19 cellular contexts compared by ENCODE assay signal in genomic region chr2:23434721-23435121, GRCh38. TPM values are rescaled to one million over a fixed set of nuclear protein-coding genes. Genes with fewer than 3 reads are reported as not detected.
DNase-seq lines count a peak whose midpoint lies in the region; ATAC-seq, FAIRE-seq and TF ChIP-seq lines count a peak whose summit lies in the region.
"Had no signal": no experiment of that assay in that cellular context is flagged by ENCODE, and none has a peak within 500 bp of the region (broad histone marks: within the 10 kb centered on the region; RNA-seq: fewer than 3 reads in every experiment).

No MANE protein-coding gene starts in this region.

- H3K27ac ChIP-seq in astrocyte (ENCODE audit: low read depth, low read length) = no peak overlapping the region
- peak overlapping the region; percentile 77 to 83 (median 78) for H3K27ac ChIP-seq in transverse colon
- H3K27ac ChIP-seq: pancreas had no signal

- no peak overlapping the region for H2AFZ ChIP-seq in astrocyte (ENCODE audit: low read depth, low read length)

- H3K9me3 ChIP-seq in astrocyte (ENCODE audit: insufficient read depth, low read depth, low read length) (no peaks in the 10 kb centered on the region), transverse colon (no peaks in the 10 kb centered on the region)
- H3K9me3 ChIP-seq: pancreas had no signal

- H3K79me2 ChIP-seq in astrocyte (ENCODE audit: insufficient read depth, low read length) = no peaks in the 10 kb centered on the region

- intact Hi-C loops in transverse colon (cut with DNase I; ENCODE audit: low total_unique reads) = loop anchor here (2.0 kb wide), 1 partner anchor 182 kb away; no protein-coding TSS in a partner anchor

- peaks cover 19% of the 10 kb centered on the region for H3K4me1 Mint-ChIP-seq in activated T-cell treated with anti-CD3 and anti-CD28 coated beads, Interleukin-2, amount 50 U/mL, for 24 hours (ENCODE audit: low read depth)
- H3K4me1 Mint-ChIP-seq in astrocyte (ENCODE audit: low read depth, unreplicated experiment) = peaks cover 30% of the 10 kb centered on the region
- H3K4me1 Mint-ChIP-seq in activated CD4-positive, alpha-beta T cell treated with anti-CD3 and anti-CD28 coated beads, Interleukin-2, amount 10 ng/mL, durations not matched to agents 7 days and 5 days = peaks cover 11% of the 10 kb centered on the region

- H3K4me1 ChIP-seq in astrocyte (ENCODE audit: insufficient read depth, low read length) (peaks cover 8% of the 10 kb centered on the region), transverse colon (peaks cover 0 to 22% (median 11%) of the 10 kb centered on the region in 4 donors)
- H3K4me1 ChIP-seq: pancreas had no signal

- in situ Hi-C loops in transverse colon (cut with MboI; ENCODE audit: low pct_ligation_motif_present in 1 of 4, low pct_unique_long_range_greater_than_20kb in 1 of 4, low sequenced_read_pairs in 3 of 4) = no loop called here

- H3K4me3 Mint-ChIP-seq in activated T-cell treated with anti-CD3 and anti-CD28 coated beads, Interleukin-2, amount 50 U/mL, for 24 hours = no peak overlapping the region
- H3K4me3 Mint-ChIP-seq in astrocyte (ENCODE audit: unreplicated experiment) = no peak overlapping the region
- H3K4me3 Mint-ChIP-seq in activated CD4-positive, alpha-beta T cell treated with anti-CD3 and anti-CD28 coated beads, Interleukin-2, amount 10 ng/mL, durations not matched to agents 7 days and 5 days = no peak overlapping the region
- H3K4me3 Mint-ChIP-seq: effector memory CD8-positive, alpha-beta T cell; memory B cell; T-helper 1 cell treated with Interleukin-12 subunit alpha and Interleukin-12 subunit beta and Interleukin-4 antibody, amounts not matched to agents 30 μg/mL and 1 μg/mL, for 36 hours had no signal

- peak; percentile 78 for TF ChIP-seq EP300 in transverse colon (IDR thresholded peaks at IDR 0.05; ENCODE audit: low read depth)

- no peaks in the 10 kb centered on the region for H3K36me3 Mint-ChIP-seq in activated T-cell treated with anti-CD3 and anti-CD28 coated beads, Interleukin-2, amount 50 U/mL, for 24 hours (ENCODE audit: low read depth)
- H3K36me3 Mint-ChIP-seq in astrocyte (ENCODE audit: low read depth, unreplicated experiment) = no peaks in the 10 kb centered on the region
- H3K36me3 Mint-ChIP-seq in activated CD4-positive, alpha-beta T cell treated with anti-CD3 and anti-CD28 coated beads, Interleukin-2, amount 10 ng/mL, durations not matched to agents 7 days and 5 days (ENCODE audit: low read depth) = no peaks in the 10 kb centered on the region
- H3K36me3 Mint-ChIP-seq: activated naive CD4-positive, alpha-beta T cell treated with anti-CD3 and anti-CD28 coated beads, Interleukin-2, amount 50 U/mL, for 72 hours; CD4-positive, alpha-beta memory T cell; memory B cell had no signal

- peaks cover 7% of the 10 kb centered on the region for H4K20me1 ChIP-seq in astrocyte (ENCODE audit: insufficient read depth, low read length)

- no peak for TF ChIP-seq POLR2A in transverse colon (IDR thresholded peaks at IDR 0.05)

- no peak for FAIRE-seq in astrocyte (lab: Jason Lieb, UNC)
- FAIRE-seq in urothelium cell line (lab: Jason Lieb, UNC) = no peak
- FAIRE-seq: pancreas had no signal

- no peak for ATAC-seq in GM18907 (IDR thresholded peaks at IDR 0.05; ENCODE audit: unreplicated experiment)
- ATAC-seq: activated naive CD4-positive, alpha-beta T cell treated with anti-CD3 and anti-CD28 coated beads, Interleukin-2, amount 50 U/mL, for 72 hours; effector memory CD8-positive, alpha-beta T cell; pancreas had no signal

- POLR2A ChIA-PET in activated CD4-positive, alpha-beta T cell treated with anti-CD3 and anti-CD28 coated beads, Interleukin-2, amount 10 ng/mL, durations not matched to agents 7 days and 5 days (lab: Charles Lee) = no interaction called here

- H3K27ac Mint-ChIP-seq in activated T-cell treated with anti-CD3 and anti-CD28 coated beads, Interleukin-2, amount 50 U/mL, for 24 hours = no peak overlapping the region
- peak overlapping the region; percentile 55 for H3K27ac Mint-ChIP-seq in astrocyte (ENCODE audit: unreplicated experiment)
- H3K27ac Mint-ChIP-seq in activated CD4-positive, alpha-beta T cell treated with anti-CD3 and anti-CD28 coated beads, Interleukin-2, amount 10 ng/mL, durations not matched to agents 7 days and 5 days = no peak overlapping the region
- H3K27ac Mint-ChIP-seq: activated naive CD4-positive, alpha-beta T cell treated with anti-CD3 and anti-CD28 coated beads, Interleukin-2, amount 50 U/mL, for 72 hours; CD4-positive, alpha-beta memory T cell; effector memory CD8-positive, alpha-beta T cell; memory B cell; T-helper 1 cell treated with Interleukin-12 subunit alpha and Interleukin-12 subunit beta and Interleukin-4 antibody, amounts not matched to agents 30 μg/mL and 1 μg/mL, for 36 hours had no signal

- peak; percentile 7 to 12 for DNase-seq in activated T-cell treated with anti-CD3 and anti-CD28 coated beads, Interleukin-2, amount 50 U/mL, for 48 hours
- DNase-seq in activated T-cell treated with anti-CD3 and anti-CD28 coated beads, Interleukin-2, amount 50 U/mL, for 24 hours = no peak
- DNase-seq in astrocyte (ENCODE audit: low read depth) = no peak
- peak; percentile 77 for DNase-seq in mesenteric fat pad (ENCODE audit: low spot score)
- DNase-seq in transverse colon = no peak
- no peak for DNase-seq in urothelium cell line (ENCODE audit: low spot score)
- no peak for DNase-seq in activated CD4-positive, alpha-beta T cell treated with anti-CD3 and anti-CD28 coated beads, Interleukin-2, amount 10 ng/mL, durations not matched to agents 7 days and 5 days
- DNase-seq: activated CD4-positive, CD25-positive, alpha-beta regulatory T cell treated with anti-CD3 and anti-CD28 coated beads, Interleukin-2, amount 50 U/mL, for 72 hours; caudate nucleus; CD4-positive, alpha-beta memory T cell; effector memory CD8-positive, alpha-beta T cell; GF-D8; NCI-H2107; NCI-H774; pancreas had no signal

- CTCF ChIA-PET in activated CD4-positive, alpha-beta T cell treated with anti-CD3 and anti-CD28 coated beads, Interleukin-2, amount 10 ng/mL, durations not matched to agents 7 days and 5 days (lab: Charles Lee) = interaction anchor here (1.1 to 1.3 kb wide), 2 partner anchors 32 to 50 kb away, joined by 3 to 5 read pairs; partner anchors contain the start of gene KLHL29

- no peak overlapping the region for H3K4me3 ChIP-seq in astrocyte (ENCODE audit: insufficient read depth, low read depth, low read length)
- no peak overlapping the region for H3K4me3 ChIP-seq in transverse colon
- H3K4me3 ChIP-seq: pancreas had no signal

- no peak overlapping the region for H3K9ac ChIP-seq in astrocyte (ENCODE audit: low read length)

- H3K27me3 ChIP-seq in astrocyte (ENCODE audit: insufficient read depth, low read length) (peaks cover 2% of the 10 kb centered on the region), transverse colon (no peaks in the 10 kb centered on the region)
- H3K27me3 ChIP-seq: pancreas had no signal

- no peaks in the 10 kb centered on the region for H3K9me3 Mint-ChIP-seq in activated T-cell treated with anti-CD3 and anti-CD28 coated beads, Interleukin-2, amount 50 U/mL, for 24 hours
- peaks cover 2% of the 10 kb centered on the region for H3K9me3 Mint-ChIP-seq in astrocyte (ENCODE audit: unreplicated experiment)
- H3K9me3 Mint-ChIP-seq in activated CD4-positive, alpha-beta T cell treated with anti-CD3 and anti-CD28 coated beads, Interleukin-2, amount 10 ng/mL, durations not matched to agents 7 days and 5 days = no peaks in the 10 kb centered on the region
- H3K9me3 Mint-ChIP-seq: activated naive CD4-positive, alpha-beta T cell treated with anti-CD3 and anti-CD28 coated beads, Interleukin-2, amount 50 U/mL, for 72 hours; effector memory CD8-positive, alpha-beta T cell; memory B cell; T-helper 1 cell treated with Interleukin-12 subunit alpha and Interleukin-12 subunit beta and Interleukin-4 antibody, amounts not matched to agents 30 μg/mL and 1 μg/mL, for 36 hours had no signal

- peaks cover 27% of the 10 kb centered on the region for H3K27me3 Mint-ChIP-seq in activated T-cell treated with anti-CD3 and anti-CD28 coated beads, Interleukin-2, amount 50 U/mL, for 24 hours
- peaks cover 31% of the 10 kb centered on the region for H3K27me3 Mint-ChIP-seq in astrocyte (ENCODE audit: low read depth, unreplicated experiment)
- H3K27me3 Mint-ChIP-seq in activated CD4-positive, alpha-beta T cell treated with anti-CD3 and anti-CD28 coated beads, Interleukin-2, amount 10 ng/mL, durations not matched to agents 7 days and 5 days = peaks cover 29% of the 10 kb centered on the region

- 69 to 100% methylated on average over 1 to 6 of the region's 6 CpGs for WGBS in transverse colon (ENCODE audit: low coverage in 1 of 2), 2 donors

- TF ChIP-seq CTCF in astrocyte (IDR thresholded peaks at IDR 0.05; ENCODE audit: insufficient read depth, low read depth, low read length) = no peak
- no peak for TF ChIP-seq CTCF in transverse colon (IDR thresholded peaks at IDR 0.05)

- no peak overlapping the region for H3K4me2 ChIP-seq in astrocyte (ENCODE audit: low read length)

- H3K36me3 ChIP-seq in astrocyte (ENCODE audit: insufficient read depth, low read length) = no peaks in the 10 kb centered on the region
- H3K36me3 ChIP-seq in transverse colon = no peaks in the 10 kb centered on the region
- H3K36me3 ChIP-seq: pancreas had no signal

RNA-seq across cellular contexts. Expression of gene KLHL29, which starts 49.7 kb away (rescaled TPM):
- total RNA-seq in astrocyte (4.8 and 5.5 TPM in 2 replicates), mesenteric fat pad (23.6 TPM), transverse colon (10 to 100 TPM in 1 of 4 donors, 1 to 10 TPM in 3; 3.3 to 16.5 (median 5.8) TPM)
- 1 to 10 TPM; 2.9 to 3.5 TPM for total RNA-seq in activated CD4-positive, alpha-beta T cell treated with anti-CD3 and anti-CD28 coated beads, Interleukin-2, amount 10 ng/mL, durations not matched to agents 7 days and 5 days

Comparison
In these comparisons a context has a peak if more than half of its experiments do, and no peak if none do; other contexts are left out.
1. DNase-seq: peak in activated T-cell treated with anti-CD3 and anti-CD28 coated beads, Interleukin-2, amount 50 U/mL, for 48 hours (2 of 2) and mesenteric fat pad (single experiment); none in activated T-cell treated with anti-CD3 and anti-CD28 coated beads, Interleukin-2, amount 50 U/mL, for 24 hours (single experiment), astrocyte (single experiment), transverse colon (single experiment), urothelium cell line (single experiment) and activated CD4-positive, alpha-beta T cell treated with anti-CD3 and anti-CD28 coated beads, Interleukin-2, amount 10 ng/mL, durations not matched to agents 7 days and 5 days (single experiment).